ENCODE assay signal across 8 cellular contexts in genomic region chr17:41787021-41787418, GRCh38. TPM values are rescaled to one million over a fixed set of nuclear protein-coding genes. Genes with fewer than 3 reads are reported as not detected.
A peak's percentile ranks its signal among the peaks of the same experiment; 100 is the strongest.
DNase-seq lines count a peak whose midpoint lies in the region; ATAC-seq and TF ChIP-seq lines count a peak whose summit lies in the region.

No MANE protein-coding gene starts in this region.

- no peak overlapping the region for H3K14ac ChIP-seq in trophoblast cell (ENCODE audit: low read length)

- H4K8ac ChIP-seq in trophoblast cell (ENCODE audit: low read depth, low read length) = no peak overlapping the region

- no peak overlapping the region for H3K4ac ChIP-seq in trophoblast cell (ENCODE audit: low read depth, low read length)

- H2AFZ ChIP-seq in GM23338 (no peak overlapping the region), trophoblast cell (ENCODE audit: insufficient read depth, low read length, poor library complexity) (no peak overlapping the region)

- TF ChIP-seq POLR2A in spleen (IDR thresholded peaks at IDR 0.05) = no peak

- WGBS in trophoblast cell (ENCODE audit: extremely low coverage, insufficient coverage, insufficient read length) = no CpG with 5 or more reads among the region's 4 CpGs
- WGBS in spleen, 5 donors = 53 to 57% (median 55%) methylated on average over 4 of the region's 4 CpGs

- H2BK5ac ChIP-seq in trophoblast cell (ENCODE audit: low read depth, low read length, poor library complexity) = no peak overlapping the region

- H3K18ac ChIP-seq in trophoblast cell (ENCODE audit: low read length) = no peak overlapping the region

- no peaks in the 10 kb centered on the region for H4K20me1 ChIP-seq in GM23338 (replicated peaks; ENCODE audit: insufficient read depth)

- H3K4me1 Mint-ChIP-seq in GM23338 = peaks cover 32% of the 10 kb centered on the region

- ATAC-seq in GM23338 (no peak), RWPE2 (ENCODE audit: low read depth) (no peak), HG02623 (IDR thresholded peaks at IDR 0.05; ENCODE audit: unreplicated experiment) (no peak), HG03139 (IDR thresholded peaks at IDR 0.05; ENCODE audit: unreplicated experiment) (no peak)

- TF ChIP-seq CTCF in GM23338 (conservative IDR thresholded peaks at IDR 0.05; ENCODE audit: low read depth in 2 of 2) = no peak
- no peak for TF ChIP-seq CTCF in RWPE2 (IDR thresholded peaks at IDR 0.05; ENCODE audit: poor library complexity, severe bottlenecking)
- TF ChIP-seq CTCF in spleen (IDR thresholded peaks at IDR 0.05 in 8 of 11, conservative IDR thresholded peaks at IDR 0.05 in 3 of 11) = no peak

- peaks cover 12% of the 10 kb centered on the region; the same call in 1 of the 2 replicates for H3F3A ChIP-seq in GM23338 (replicated peaks; ENCODE audit: low read depth)

- H3K27me3 ChIP-seq in GM23338 (ENCODE audit: insufficient read depth) (peaks cover 4% of the 10 kb centered on the region; the same call in 1 of the 2 replicates), RWPE2 (ENCODE audit: insufficient read depth, poor library complexity, severe bottlenecking) (no peaks in the 10 kb centered on the region), trophoblast cell (ENCODE audit: insufficient read depth, low read length) (no peaks in the 10 kb centered on the region), spleen (replicated peaks in 1 of 7) (peaks cover 0 to 51% (median 19%) of the 10 kb centered on the region in 7 donors)

- H3K23ac ChIP-seq in trophoblast cell (ENCODE audit: low read length) = no peak overlapping the region

- no peak overlapping the region for H3K27ac ChIP-seq in GM23338 (ENCODE audit: low read depth)
- peak overlapping the region; percentile 94 for H3K27ac ChIP-seq in RWPE2 (ENCODE audit: poor library complexity, severe bottlenecking)
- peak overlapping the region; percentile 100 for H3K27ac ChIP-seq in epithelial cell of prostate
- H3K27ac ChIP-seq in trophoblast cell (ENCODE audit: low read depth, low read length) = no peak overlapping the region
- no peak overlapping the region for H3K27ac ChIP-seq in spleen

- intact Hi-C loops in spleen (cut with DNase I; ENCODE audit: low total_unique reads) = no loop called here

- H3K36me3 Mint-ChIP-seq in GM23338 (ENCODE audit: low read depth) = no peaks in the 10 kb centered on the region; the same call in 2 of the 3 replicates

- peaks cover 26% of the 10 kb centered on the region for H3K79me1 ChIP-seq in trophoblast cell (ENCODE audit: low read length)

- no peak overlapping the region for H3K4me3 ChIP-seq in GM23338
- H3K4me3 ChIP-seq in RWPE2 (ENCODE audit: severe bottlenecking) = no peak overlapping the region
- no peak overlapping the region for H3K4me3 ChIP-seq in trophoblast cell (ENCODE audit: low read depth, low read length)
- peak overlapping the region in 3 of 8 donors; percentile 54 to 82 (median 56) for H3K4me3 ChIP-seq in spleen

- H4K91ac ChIP-seq in trophoblast cell (ENCODE audit: low read depth, low read length) = no peak overlapping the region

- DNase-seq in GM23338 (ENCODE audit: low spot score) = no peak
- no peak for DNase-seq in RWPE2 (ENCODE audit: low spot score)
- no peak for DNase-seq in epithelial cell of prostate (ENCODE audit: low read depth, low spot score)
- DNase-seq in trophoblast cell = no peak
- no peak for DNase-seq in NCI-H524 (lab: John Stamatoyannopoulos, UW)
- no peak for DNase-seq in spleen

- H3K9me2 ChIP-seq in GM23338 (ENCODE audit: insufficient read depth) = no peaks in the 10 kb centered on the region

- no peaks in the 10 kb centered on the region for H3K36me3 ChIP-seq in GM23338 (ENCODE audit: insufficient read depth)
- H3K36me3 ChIP-seq in RWPE2 (ENCODE audit: low read depth) = peaks cover 22% of the 10 kb centered on the region
- peaks cover 5 to 9% of the 10 kb centered on the region in 2 experiments for H3K36me3 ChIP-seq in trophoblast cell (ENCODE audit: control insufficient read depth in 1 of 2, insufficient read depth in 2 of 2, low read length in 2 of 2)
- H3K36me3 ChIP-seq in spleen = no peaks in the 10 kb centered on the region

- H3K4me1 ChIP-seq in GM23338 (ENCODE audit: insufficient read depth) (peaks cover 18% of the 10 kb centered on the region), RWPE2 (ENCODE audit: insufficient read depth, poor library complexity, severe bottlenecking) (peaks cover 15% of the 10 kb centered on the region), trophoblast cell (ENCODE audit: control insufficient read depth in 1 of 2, insufficient read depth in 2 of 2, low read length in 2 of 2) (peaks cover 18 to 23% of the 10 kb centered on the region in 2 experiments), spleen (peaks cover 23 to 55% (median 37%) of the 10 kb centered on the region in 6 donors)

- H3K9ac ChIP-seq in trophoblast cell (ENCODE audit: low read length) = no peak overlapping the region

- no peak overlapping the region; the same call in 1 of the 2 replicates for H3K27ac Mint-ChIP-seq in GM23338

- H3K4me3 Mint-ChIP-seq in GM23338 = peak overlapping the region; percentile 86

- peaks cover 21% of the 10 kb centered on the region for H3K79me2 ChIP-seq in GM23338 (replicated peaks; ENCODE audit: insufficient read depth)
- peaks cover 38% of the 10 kb centered on the region for H3K79me2 ChIP-seq in trophoblast cell (ENCODE audit: control insufficient read depth, insufficient read depth, low read length, poor library complexity)

- H4K12ac ChIP-seq in trophoblast cell (ENCODE audit: low read depth, low read length) = no peak overlapping the region

- H3K27me3 Mint-ChIP-seq in GM23338 (ENCODE audit: insufficient read depth, low read depth, poor library complexity) = peaks cover 34% of the 10 kb centered on the region

- no peak overlapping the region for H2BK120ac ChIP-seq in trophoblast cell (ENCODE audit: insufficient read depth, low read length, poor library complexity)

- no peaks in the 10 kb centered on the region for H3K9me3 ChIP-seq in RWPE2 (ENCODE audit: severe bottlenecking)
- peaks cover 1% of the 10 kb centered on the region for H3K9me3 ChIP-seq in trophoblast cell (ENCODE audit: insufficient read depth, low read depth, low read length)
- no peaks in the 10 kb centered on the region for H3K9me3 ChIP-seq in spleen

- 0 out of 2 replicates have a peak overlapping the region, but pooled peaks have one; percentile 15 for H3K4me2 ChIP-seq in GM23338
- peak overlapping the region; percentile 37 for H3K4me2 ChIP-seq in trophoblast cell (ENCODE audit: low read length)

- no peak overlapping the region for H2AK5ac ChIP-seq in trophoblast cell (ENCODE audit: low read length)

- H3K9me3 Mint-ChIP-seq in GM23338 = no peaks in the 10 kb centered on the region

- H2BK12ac ChIP-seq in trophoblast cell (ENCODE audit: low read length) = no peak overlapping the region

TF ChIP-seq in GM23338, 12 proteins besides CTCF, POLR2A, EP300 and RAD21 (continues in another document):
- no peak for TF ChIP-seq CREB1 (CRISPR knock-in tag; IDR thresholded peaks at IDR 0.05; ENCODE audit: low read depth)
- no peak for TF ChIP-seq EZH2phosphoT487 (IDR thresholded peaks at IDR 0.05; ENCODE audit: unreplicated experiment)
- TF ChIP-seq, protein P1, sequence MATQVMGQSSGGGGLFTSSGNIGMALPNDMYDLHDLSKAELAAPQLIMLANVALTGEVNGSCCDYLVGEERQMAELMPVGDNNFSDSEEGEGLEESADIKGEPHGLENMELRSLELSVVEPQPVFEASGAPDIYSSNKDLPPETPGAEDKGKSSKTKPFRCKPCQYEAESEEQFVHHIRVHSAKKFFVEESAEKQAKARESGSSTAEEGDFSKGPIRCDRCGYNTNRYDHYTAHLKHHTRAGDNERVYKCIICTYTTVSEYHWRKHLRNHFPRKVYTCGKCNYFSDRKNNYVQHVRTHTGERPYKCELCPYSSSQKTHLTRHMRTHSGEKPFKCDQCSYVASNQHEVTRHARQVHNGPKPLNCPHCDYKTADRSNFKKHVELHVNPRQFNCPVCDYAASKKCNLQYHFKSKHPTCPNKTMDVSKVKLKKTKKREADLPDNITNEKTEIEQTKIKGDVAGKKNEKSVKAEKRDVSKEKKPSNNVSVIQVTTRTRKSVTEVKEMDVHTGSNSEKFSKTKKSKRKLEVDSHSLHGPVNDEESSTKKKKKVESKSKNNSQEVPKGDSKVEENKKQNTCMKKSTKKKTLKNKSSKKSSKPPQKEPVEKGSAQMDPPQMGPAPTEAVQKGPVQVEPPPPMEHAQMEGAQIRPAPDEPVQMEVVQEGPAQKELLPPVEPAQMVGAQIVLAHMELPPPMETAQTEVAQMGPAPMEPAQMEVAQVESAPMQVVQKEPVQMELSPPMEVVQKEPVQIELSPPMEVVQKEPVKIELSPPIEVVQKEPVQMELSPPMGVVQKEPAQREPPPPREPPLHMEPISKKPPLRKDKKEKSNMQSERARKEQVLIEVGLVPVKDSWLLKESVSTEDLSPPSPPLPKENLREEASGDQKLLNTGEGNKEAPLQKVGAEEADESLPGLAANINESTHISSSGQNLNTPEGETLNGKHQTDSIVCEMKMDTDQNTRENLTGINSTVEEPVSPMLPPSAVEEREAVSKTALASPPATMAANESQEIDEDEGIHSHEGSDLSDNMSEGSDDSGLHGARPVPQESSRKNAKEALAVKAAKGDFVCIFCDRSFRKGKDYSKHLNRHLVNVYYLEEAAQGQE (IDR thresholded peaks at IDR 0.05; ENCODE audit: unreplicated experiment) = no peak

RNA-seq across cellular contexts. Expression of gene JUP, which starts 0.5 kb away (rescaled TPM):
- 160 and 177 TPM in 2 replicates for total RNA-seq in GM23338 (2014; rRNA removed; shearing (Covaris generic))
- polyA plus RNA-seq in GM23338 (2016; fragmentation: Nextera tagmentation; extraction: Ambion mirVana) = 45.5 and 47.2 TPM in 2 replicates
- polyA plus RNA-seq in trophoblast cell (2013) = 367 and 395 TPM in 2 replicates
- 10 to 100 TPM; 17.3 to 73.1 (median 45.3) TPM for total RNA-seq in spleen
- polyA plus RNA-seq in spleen = 10 to 100 TPM; 13.7 to 17.4 (median 14.3) TPM

RNA-seq across cellular contexts. Expression of gene P3H4, which starts 24.7 kb away (rescaled TPM):
- 27.9 and 33.3 TPM in 2 replicates for total RNA-seq in GM23338 (2014; rRNA removed; shearing (Covaris generic))
- polyA plus RNA-seq in GM23338 (2016; fragmentation: Nextera tagmentation; extraction: Ambion mirVana) = 16.0 and 17.0 TPM in 2 replicates
- 27.5 and 27.8 TPM in 2 replicates for polyA plus RNA-seq in trophoblast cell (2013)
- 1 to 10 TPM; 5.5 to 7.1 (median 6.0) TPM for total RNA-seq in spleen
- polyA plus RNA-seq in spleen = 1 to 10 TPM; 3.3 to 5.1 (median 3.5) TPM

RNA-seq across cellular contexts. Expression of gene FKBP10, which starts 25.8 kb away (rescaled TPM):
- total RNA-seq in GM23338 (2014; rRNA removed; shearing (Covaris generic)) = 137 and 151 TPM in 2 replicates
- polyA plus RNA-seq in GM23338 (2016; fragmentation: Nextera tagmentation; extraction: Ambion mirVana) (26.2 and 32.2 TPM in 2 replicates), spleen (10 to 100 TPM in 1 of 3 donors, 1 to 10 TPM in 2; 9.6 to 18.9 (median 9.9) TPM)
- 181 and 187 TPM in 2 replicates for polyA plus RNA-seq in trophoblast cell (2013)
- 10 to 100 TPM; 14.8 to 30.8 (median 16.7) TPM for total RNA-seq in spleen

RNA-seq across cellular contexts. Expression of gene NT5C3B, which starts 49.0 kb away (rescaled TPM):
- total RNA-seq in GM23338 (2014; rRNA removed; shearing (Covaris generic)) = 68.9 and 78.3 TPM in 2 replicates
- polyA plus RNA-seq in GM23338 (2016; fragmentation: Nextera tagmentation; extraction: Ambion mirVana) = 58.2 and 59.1 TPM in 2 replicates
- 45.0 and 48.0 TPM in 2 replicates for polyA plus RNA-seq in trophoblast cell (2013)
- 10 to 100 TPM; 17.0 to 43.9 (median 26.0) TPM for total RNA-seq in spleen
- polyA plus RNA-seq in spleen = 10 to 100 TPM; 38.9 to 62.7 (median 60.9) TPM

RNA-seq across cellular contexts. Expression of gene KLHL10, which starts 50.6 kb away (rescaled TPM):
- 0.27 and 0.42 TPM in 2 replicates for total RNA-seq in GM23338 (2014; rRNA removed; shearing (Covaris generic))
- 0.13 TPM in 1 of 2 replicates, not detected in the other for polyA plus RNA-seq in GM23338 (2016; fragmentation: Nextera tagmentation; extraction: Ambion mirVana)
- polyA plus RNA-seq in trophoblast cell (2013) = 0.03 and 0.05 TPM in 2 replicates
- 1 to 10 TPM in 1 of 7 donors, under 1 TPM in 1, not detected in 5; 0.60 to 2.1 TPM for total RNA-seq in spleen
- under 1 TPM; 0.03 to 0.20 (median 0.05) TPM for polyA plus RNA-seq in spleen

Comparison
In these comparisons a context has a peak if more than half of its experiments do, and no peak if none do; other contexts are left out.
1. H3K27ac ChIP-seq: peak in RWPE2 (single experiment) and epithelial cell of prostate (single experiment); none in GM23338 (single experiment), trophoblast cell (single experiment) and spleen (0 of 8).